ENCODE assay signal across 2 cellular contexts in genomic region chr6:37555040-37555781, GRCh38.
TF ChIP-seq lines count a peak whose summit lies in the region.

No MANE protein-coding gene starts in this region.

TF ChIP-seq in HEK293, 187 proteins besides CTCF, POLR2A, EP300 and RAD21:
- TF ChIP-seq GLIS1 (tag by site-specific recombination; IDR thresholded peaks at IDR 0.05) = peak; percentile 66; the same call in 1 of the 2 replicates
- TF ChIP-seq BCL11B (tag by site-specific recombination; IDR thresholded peaks at IDR 0.05; ENCODE audit: low read depth) = no peak
- TF ChIP-seq ZIC2 (tag by site-specific recombination; IDR thresholded peaks at IDR 0.05) = peak; percentile 40; the same call in 1 of the 2 replicates

TF ChIP-seq in GM12878, 131 proteins besides CTCF, POLR2A, EP300 and RAD21 (continues in another document):
- TF ChIP-seq SMAD5 (IDR thresholded peaks at IDR 0.05; ENCODE audit: low read depth) (peak; percentile 91), LARP7 (IDR thresholded peaks at IDR 0.05) (peak; percentile 15; the same call in 1 of the 2 replicates), MXI1 (IDR thresholded peaks at IDR 0.05; ENCODE audit: low read depth, low read length) (peak; percentile 18; the same call in 1 of the 2 replicates), BMI1 (IDR thresholded peaks at IDR 0.05; ENCODE audit: borderline replicate concordance) (no peak), SKIL (IDR thresholded peaks at IDR 0.05; ENCODE audit: low read depth, poor library complexity, severe bottlenecking) (no peak), NR2F1 (conservative IDR thresholded peaks at IDR 0.05) (0 out of 2 replicates have a peak, but pooled peaks have one; percentile 75), SMC3 (IDR thresholded peaks at IDR 0.05; ENCODE audit: borderline replicate concordance, low read length) (peak; percentile 19; the same call in 1 of the 2 replicates), TAF1 (IDR thresholded peaks at IDR 0.05; ENCODE audit: borderline replicate concordance, low read depth, low read length) (peak; percentile 58; the same call in 1 of the 2 replicates), BCL3 (IDR thresholded peaks at IDR 0.05; ENCODE audit: borderline replicate concordance, insufficient read depth, low read depth, low read length, poor library complexity, severe bottlenecking) (peak; percentile 13), TBL1XR1 (IDR thresholded peaks at IDR 0.05; ENCODE audit: low read depth, low read length) (peak; percentile 13; the same call in 1 of the 2 replicates), SMAD1 (IDR thresholded peaks at IDR 0.05; ENCODE audit: low read depth, partially characterized antibody) (peak; percentile 27), CBFB (IDR thresholded peaks at IDR 0.05; ENCODE audit: low read depth) (peak; percentile 35; the same call in 1 of the 2 replicates), RELA (IDR thresholded peaks at IDR 0.05; ENCODE audit: borderline replicate concordance, partially characterized antibody) (peak; percentile 55), BHLHE40 (IDR thresholded peaks at IDR 0.05; ENCODE audit: borderline replicate concordance in 1 of 2, low read depth in 2 of 2, low read length in 1 of 2) (0 out of 4 replicates have a peak, but pooled peaks of 1 of the 2 experiments have one; percentile 6), CREM (IDR thresholded peaks at IDR 0.05; ENCODE audit: low read depth) (peak; percentile 24; the same call in 1 of the 2 replicates), POLR2AphosphoS5 (IDR thresholded peaks at IDR 0.05; ENCODE audit: low read length) (peak; percentile 90), E2F4 (IDR thresholded peaks at IDR 0.05; ENCODE audit: low read depth, low read length) (no peak), SIN3A (IDR thresholded peaks at IDR 0.05; ENCODE audit: low read depth, low read length) (0 out of 2 replicates have a peak, but pooled peaks have one; percentile 49), ZBED1 (IDR thresholded peaks at IDR 0.05; ENCODE audit: borderline replicate concordance) (peak; percentile 89), HDGF (IDR thresholded peaks at IDR 0.05) (peak; percentile 68; the same call in 1 of the 2 replicates), POU2F2 (IDR thresholded peaks at IDR 0.05; ENCODE audit: borderline replicate concordance, low read depth, low read length) (peak; percentile 46; the same call in 2 of the 3 replicates), PKNOX1 (IDR thresholded peaks at IDR 0.05) (peak; percentile 37; the same call in 1 of the 2 replicates), ASH2L (IDR thresholded peaks at IDR 0.05; ENCODE audit: borderline replicate concordance, low read depth) (no peak), IKZF1 (conservative IDR thresholded peaks at IDR 0.05) (peak; percentile 11; the same call in 1 of the 2 replicates), CHD2 (IDR thresholded peaks at IDR 0.05; ENCODE audit: borderline replicate concordance, low read depth, low read length) (peak; percentile 31; the same call in 1 of the 2 replicates), TCF3 (IDR thresholded peaks at IDR 0.05; ENCODE audit: borderline replicate concordance, insufficient read depth, low read depth, low read length) (no peak), MEF2B (IDR thresholded peaks at IDR 0.05; ENCODE audit: partially characterized antibody, poor library complexity, severe bottlenecking) (peak; percentile 70), EGR1 (IDR thresholded peaks at IDR 0.05; ENCODE audit: borderline replicate concordance in 1 of 2, low read depth in 2 of 2, low read length in 2 of 2) (peak in 1 of 2 experiments; percentile 25; a peak in 1 of 3 replicates), ZNF274 (IDR thresholded peaks at IDR 0.05; ENCODE audit: insufficient read depth, insufficient read length) (no peak), POLR2AphosphoS2 (IDR thresholded peaks at IDR 0.05; ENCODE audit: low read depth, low read length) (peak; percentile 76)
- TF ChIP-seq, protein P1, sequence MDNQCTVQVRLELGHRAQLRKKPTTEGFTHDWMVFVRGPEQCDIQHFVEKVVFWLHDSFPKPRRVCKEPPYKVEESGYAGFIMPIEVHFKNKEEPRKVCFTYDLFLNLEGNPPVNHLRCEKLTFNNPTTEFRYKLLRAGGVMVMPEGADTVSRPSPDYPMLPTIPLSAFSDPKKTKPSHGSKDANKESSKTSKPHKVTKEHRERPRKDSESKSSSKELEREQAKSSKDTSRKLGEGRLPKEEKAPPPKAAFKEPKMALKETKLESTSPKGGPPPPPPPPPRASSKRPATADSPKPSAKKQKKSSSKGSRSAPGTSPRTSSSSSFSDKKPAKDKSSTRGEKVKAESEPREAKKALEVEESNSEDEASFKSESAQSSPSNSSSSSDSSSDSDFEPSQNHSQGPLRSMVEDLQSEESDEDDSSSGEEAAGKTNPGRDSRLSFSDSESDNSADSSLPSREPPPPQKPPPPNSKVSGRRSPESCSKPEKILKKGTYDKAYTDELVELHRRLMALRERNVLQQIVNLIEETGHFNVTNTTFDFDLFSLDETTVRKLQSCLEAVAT (IDR thresholded peaks at IDR 0.05) = peak; percentile 85
- TF ChIP-seq, protein P2, sequence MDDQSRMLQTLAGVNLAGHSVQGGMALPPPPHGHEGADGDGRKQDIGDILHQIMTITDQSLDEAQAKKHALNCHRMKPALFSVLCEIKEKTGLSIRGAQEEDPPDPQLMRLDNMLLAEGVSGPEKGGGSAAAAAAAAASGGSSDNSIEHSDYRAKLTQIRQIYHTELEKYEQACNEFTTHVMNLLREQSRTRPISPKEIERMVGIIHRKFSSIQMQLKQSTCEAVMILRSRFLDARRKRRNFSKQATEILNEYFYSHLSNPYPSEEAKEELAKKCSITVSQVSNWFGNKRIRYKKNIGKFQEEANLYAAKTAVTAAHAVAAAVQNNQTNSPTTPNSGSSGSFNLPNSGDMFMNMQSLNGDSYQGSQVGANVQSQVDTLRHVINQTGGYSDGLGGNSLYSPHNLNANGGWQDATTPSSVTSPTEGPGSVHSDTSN (IDR thresholded peaks at IDR 0.05; ENCODE audit: insufficient replicate concordance, low read depth, low read length) = peak; percentile 14
- TF ChIP-seq, protein P3, sequence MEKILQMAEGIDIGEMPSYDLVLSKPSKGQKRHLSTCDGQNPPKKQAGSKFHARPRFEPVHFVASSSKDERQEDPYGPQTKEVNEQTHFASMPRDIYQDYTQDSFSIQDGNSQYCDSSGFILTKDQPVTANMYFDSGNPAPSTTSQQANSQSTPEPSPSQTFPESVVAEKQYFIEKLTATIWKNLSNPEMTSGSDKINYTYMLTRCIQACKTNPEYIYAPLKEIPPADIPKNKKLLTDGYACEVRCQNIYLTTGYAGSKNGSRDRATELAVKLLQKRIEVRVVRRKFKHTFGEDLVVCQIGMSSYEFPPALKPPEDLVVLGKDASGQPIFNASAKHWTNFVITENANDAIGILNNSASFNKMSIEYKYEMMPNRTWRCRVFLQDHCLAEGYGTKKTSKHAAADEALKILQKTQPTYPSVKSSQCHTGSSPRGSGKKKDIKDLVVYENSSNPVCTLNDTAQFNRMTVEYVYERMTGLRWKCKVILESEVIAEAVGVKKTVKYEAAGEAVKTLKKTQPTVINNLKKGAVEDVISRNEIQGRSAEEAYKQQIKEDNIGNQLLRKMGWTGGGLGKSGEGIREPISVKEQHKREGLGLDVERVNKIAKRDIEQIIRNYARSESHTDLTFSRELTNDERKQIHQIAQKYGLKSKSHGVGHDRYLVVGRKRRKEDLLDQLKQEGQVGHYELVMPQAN (conservative IDR thresholded peaks at IDR 0.05) = peak; percentile 19; the same call in 1 of the 2 replicates
- TF ChIP-seq, protein P4, sequence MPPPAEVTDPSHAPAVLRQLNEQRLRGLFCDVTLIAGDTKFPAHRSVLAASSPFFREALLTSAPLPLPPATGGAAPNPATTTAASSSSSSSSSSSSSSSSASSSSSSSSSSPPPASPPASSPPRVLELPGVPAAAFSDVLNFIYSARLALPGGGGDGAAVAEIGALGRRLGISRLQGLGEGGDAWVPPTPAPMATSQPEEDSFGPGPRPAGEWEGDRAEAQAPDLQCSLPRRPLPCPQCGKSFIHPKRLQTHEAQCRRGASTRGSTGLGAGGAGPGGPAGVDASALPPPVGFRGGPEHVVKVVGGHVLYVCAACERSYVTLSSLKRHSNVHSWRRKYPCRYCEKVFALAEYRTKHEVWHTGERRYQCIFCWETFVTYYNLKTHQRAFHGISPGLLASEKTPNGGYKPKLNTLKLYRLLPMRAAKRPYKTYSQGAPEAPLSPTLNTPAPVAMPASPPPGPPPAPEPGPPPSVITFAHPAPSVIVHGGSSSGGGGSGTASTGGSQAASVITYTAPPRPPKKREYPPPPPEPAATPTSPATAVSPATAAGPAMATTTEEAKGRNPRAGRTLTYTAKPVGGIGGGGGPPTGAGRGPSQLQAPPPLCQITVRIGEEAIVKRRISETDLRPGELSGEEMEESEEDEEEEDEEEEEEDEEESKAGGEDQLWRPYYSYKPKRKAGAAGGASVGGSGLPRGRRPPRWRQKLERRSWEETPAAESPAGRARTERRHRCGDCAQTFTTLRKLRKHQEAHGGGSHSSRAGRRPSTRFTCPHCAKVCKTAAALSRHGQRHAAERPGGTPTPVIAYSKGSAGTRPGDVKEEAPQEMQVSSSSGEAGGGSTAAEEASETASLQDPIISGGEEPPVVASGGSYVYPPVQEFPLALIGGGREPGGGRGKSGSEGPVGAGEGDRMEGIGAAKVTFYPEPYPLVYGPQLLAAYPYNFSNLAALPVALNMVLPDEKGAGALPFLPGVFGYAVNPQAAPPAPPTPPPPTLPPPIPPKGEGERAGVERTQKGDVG (CRISPR knock-in tag; IDR thresholded peaks at IDR 0.05) = peak; percentile 31
- TF ChIP-seq, protein P5, sequence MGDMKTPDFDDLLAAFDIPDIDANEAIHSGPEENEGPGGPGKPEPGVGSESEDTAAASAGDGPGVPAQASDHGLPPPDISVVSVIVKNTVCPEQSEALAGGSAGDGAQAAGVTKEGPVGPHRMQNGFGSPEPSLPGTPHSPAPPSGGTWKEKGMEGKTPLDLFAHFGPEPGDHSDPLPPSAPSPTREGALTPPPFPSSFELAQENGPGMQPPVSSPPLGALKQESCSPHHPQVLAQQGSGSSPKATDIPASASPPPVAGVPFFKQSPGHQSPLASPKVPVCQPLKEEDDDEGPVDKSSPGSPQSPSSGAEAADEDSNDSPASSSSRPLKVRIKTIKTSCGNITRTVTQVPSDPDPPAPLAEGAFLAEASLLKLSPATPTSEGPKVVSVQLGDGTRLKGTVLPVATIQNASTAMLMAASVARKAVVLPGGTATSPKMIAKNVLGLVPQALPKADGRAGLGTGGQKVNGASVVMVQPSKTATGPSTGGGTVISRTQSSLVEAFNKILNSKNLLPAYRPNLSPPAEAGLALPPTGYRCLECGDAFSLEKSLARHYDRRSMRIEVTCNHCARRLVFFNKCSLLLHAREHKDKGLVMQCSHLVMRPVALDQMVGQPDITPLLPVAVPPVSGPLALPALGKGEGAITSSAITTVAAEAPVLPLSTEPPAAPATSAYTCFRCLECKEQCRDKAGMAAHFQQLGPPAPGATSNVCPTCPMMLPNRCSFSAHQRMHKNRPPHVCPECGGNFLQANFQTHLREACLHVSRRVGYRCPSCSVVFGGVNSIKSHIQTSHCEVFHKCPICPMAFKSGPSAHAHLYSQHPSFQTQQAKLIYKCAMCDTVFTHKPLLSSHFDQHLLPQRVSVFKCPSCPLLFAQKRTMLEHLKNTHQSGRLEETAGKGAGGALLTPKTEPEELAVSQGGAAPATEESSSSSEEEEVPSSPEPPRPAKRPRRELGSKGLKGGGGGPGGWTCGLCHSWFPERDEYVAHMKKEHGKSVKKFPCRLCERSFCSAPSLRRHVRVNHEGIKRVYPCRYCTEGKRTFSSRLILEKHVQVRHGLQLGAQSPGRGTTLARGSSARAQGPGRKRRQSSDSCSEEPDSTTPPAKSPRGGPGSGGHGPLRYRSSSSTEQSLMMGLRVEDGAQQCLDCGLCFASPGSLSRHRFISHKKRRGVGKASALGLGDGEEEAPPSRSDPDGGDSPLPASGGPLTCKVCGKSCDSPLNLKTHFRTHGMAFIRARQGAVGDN (IDR thresholded peaks at IDR 0.05) = peak; percentile 58
